Comparison of ENCODE assay signal across 23 cellular contexts in the genomic region with DNA sequence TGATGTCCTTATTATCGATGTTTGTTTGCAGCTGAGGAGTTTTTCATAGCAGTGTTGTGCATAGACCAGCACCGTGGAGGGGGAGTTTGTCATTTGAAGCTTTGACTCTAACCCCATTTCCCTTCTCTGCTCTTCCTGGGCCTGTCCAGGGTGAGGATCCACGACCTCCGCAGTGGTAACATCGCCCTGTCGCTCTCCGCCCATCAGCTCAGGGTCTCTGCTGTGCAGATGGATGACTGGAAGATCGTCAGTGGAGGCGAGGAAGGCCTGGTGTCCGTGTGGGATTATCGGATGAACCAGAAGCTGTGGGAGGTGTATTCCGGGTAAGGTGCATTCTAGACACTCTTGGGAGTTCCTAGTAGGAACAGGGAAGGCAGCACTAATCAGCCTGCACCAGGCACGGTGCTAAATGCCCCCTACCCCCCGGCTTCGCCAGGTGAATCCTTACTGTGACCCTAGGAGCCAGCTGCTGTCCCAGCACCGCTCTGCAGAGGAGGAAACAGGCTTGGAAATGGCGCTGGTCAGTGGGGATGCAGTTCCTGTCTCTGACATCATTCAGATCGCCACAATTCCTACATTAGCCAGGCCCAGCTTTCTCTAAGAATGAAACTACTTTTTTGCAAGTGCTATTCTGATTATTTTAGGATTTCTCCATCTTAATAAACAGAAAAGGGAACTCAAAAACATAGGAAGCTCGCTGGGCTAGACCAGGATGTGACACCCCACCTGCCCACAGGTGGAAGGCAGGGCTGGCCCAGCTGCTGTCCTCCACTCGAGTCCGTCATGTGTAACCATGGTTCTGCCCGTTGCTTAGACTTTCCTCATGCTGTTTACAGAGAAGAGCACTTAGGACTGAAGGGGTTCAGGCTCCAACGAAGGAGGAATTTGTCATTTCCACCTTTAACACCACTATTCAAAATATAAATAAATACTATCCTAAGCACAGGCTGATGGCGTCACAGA.
"Had no signal": no experiment of that assay in that cellular context is flagged by ENCODE, and none has a peak within 500 bp of the region (broad histone marks: within the 10 kb centered on the region; RNA-seq: fewer than 3 reads in every experiment).

No MANE protein-coding gene starts in this region.

- H3K27me3 ChIP-seq: body of pancreas, colonic mucosa, gastrocnemius medialis, neural progenitor cell had no signal

- ATAC-seq: body of pancreas; stimulated activated naive CD8-positive, alpha-beta T cell treated with anti-CD3 and anti-CD28 coated beads, Interleukin-15, Interleukin-2, amounts not matched to agents 100 U/mL and 50 U/mL, for 24 hours had no signal

- H3K4me3 ChIP-seq: body of pancreas, colonic mucosa, gastrocnemius medialis, mucosa of descending colon, neural progenitor cell had no signal

- H3K9me3 ChIP-seq: body of pancreas, colonic mucosa, gastrocnemius medialis, mucosa of descending colon had no signal

- H3K4me1 ChIP-seq: colonic mucosa, neural progenitor cell had no signal

- H3K36me3 ChIP-seq: colonic mucosa, neural progenitor cell had no signal

- H3K27me3 Mint-ChIP-seq: activated CD4-positive, alpha-beta T cell treated with anti-CD3 and anti-CD28 coated beads, Interleukin-2, amount 10 ng/mL, durations not matched to agents 24 days and 14 days; activated CD8-positive, alpha-beta T cell treated with anti-CD3 and anti-CD28 coated beads for 36 hours; activated naive CD8-positive, alpha-beta T cell treated with anti-CD3 and anti-CD28 coated beads, Interleukin-2, amount 10 ng/mL, durations not matched to agents 7 days and 5 days; memory B cell; naive B cell; progenitor cell of endocrine pancreas had no signal

- H3K4me3 Mint-ChIP-seq: activated CD4-positive, alpha-beta T cell treated with anti-CD3 and anti-CD28 coated beads, Interleukin-2, amount 10 ng/mL, durations not matched to agents 24 days and 14 days; activated CD8-positive, alpha-beta T cell treated with anti-CD3 and anti-CD28 coated beads for 36 hours; activated naive CD8-positive, alpha-beta T cell treated with anti-CD3 and anti-CD28 coated beads, Interleukin-2, amount 10 ng/mL, durations not matched to agents 7 days and 5 days; activated T-cell treated with anti-CD3 and anti-CD28 coated beads, Interleukin-2, amount 50 U/mL, for 72 hours; memory B cell; naive B cell; neural progenitor cell; T-helper 2 cell treated with Interferon-gamma antibody and Interleukin-4, amounts not matched to agents 5 μg/mL and 100 μg/mL, for 36 hours had no signal

- DNase-seq: activated CD4-positive, alpha-beta T cell treated with anti-CD3 and anti-CD28 coated beads, Interleukin-2, amount 10 ng/mL, durations not matched to agents 24 days and 14 days; activated CD4-positive, CD25-positive, alpha-beta regulatory T cell; activated CD8-positive, alpha-beta memory T cell treated with anti-CD3 and anti-CD28 coated beads, Interleukin-2, amount 50 U/mL, for 4 hours; activated CD8-positive, alpha-beta T cell treated with anti-CD3 and anti-CD28 coated beads for 36 hours; activated gamma-delta T cell treated with Interleukin-2 at 50 U/mL for 16 hours; activated naive CD8-positive, alpha-beta T cell treated with anti-CD3 and anti-CD28 coated beads, Interleukin-2, amount 10 ng/mL, durations not matched to agents 7 days and 5 days; activated T-cell treated with anti-CD3 and anti-CD28 coated beads, Interleukin-2, amount 50 U/mL, for 72 hours; amygdala; body of pancreas; central memory CD4-positive, alpha-beta T cell; colonic mucosa; gastrocnemius medialis; kidney glomerular epithelial cell; left ventricle myocardium superior; mucosa of descending colon; naive B cell; stimulated activated CD4-positive, alpha-beta T cell treated with anti-CD3 and anti-CD28 coated beads, Interleukin-2, amount 100 ng/mL, for 24 hours; stimulated activated naive CD8-positive, alpha-beta T cell treated with anti-CD3 and anti-CD28 coated beads, Interleukin-15, Interleukin-2, amounts not matched to agents 100 U/mL and 50 U/mL, for 24 hours; trophoblast cell had no signal

- H3K27ac ChIP-seq: colonic mucosa, gastrocnemius medialis, neural progenitor cell had no signal

- H3K27ac Mint-ChIP-seq: activated CD4-positive, alpha-beta T cell treated with anti-CD3 and anti-CD28 coated beads, Interleukin-2, amount 10 ng/mL, durations not matched to agents 24 days and 14 days; activated CD8-positive, alpha-beta T cell treated with anti-CD3 and anti-CD28 coated beads for 36 hours; activated T-cell treated with anti-CD3 and anti-CD28 coated beads, Interleukin-2, amount 50 U/mL, for 72 hours; naive B cell; neural progenitor cell; progenitor cell of endocrine pancreas; T-helper 2 cell treated with Interferon-gamma antibody and Interleukin-4, amounts not matched to agents 5 μg/mL and 100 μg/mL, for 36 hours had no signal

- H3K9me3 Mint-ChIP-seq: activated CD4-positive, alpha-beta T cell treated with anti-CD3 and anti-CD28 coated beads, Interleukin-2, amount 10 ng/mL, durations not matched to agents 24 days and 14 days; activated CD8-positive, alpha-beta T cell treated with anti-CD3 and anti-CD28 coated beads for 36 hours; activated naive CD8-positive, alpha-beta T cell treated with anti-CD3 and anti-CD28 coated beads, Interleukin-2, amount 10 ng/mL, durations not matched to agents 7 days and 5 days; activated T-cell treated with anti-CD3 and anti-CD28 coated beads, Interleukin-2, amount 50 U/mL, for 72 hours; memory B cell; naive B cell; neural progenitor cell; T-helper 2 cell treated with Interferon-gamma antibody and Interleukin-4, amounts not matched to agents 5 μg/mL and 100 μg/mL, for 36 hours had no signal
